1 cellular context compared by ENCODE assay signal in the genomic region with DNA sequence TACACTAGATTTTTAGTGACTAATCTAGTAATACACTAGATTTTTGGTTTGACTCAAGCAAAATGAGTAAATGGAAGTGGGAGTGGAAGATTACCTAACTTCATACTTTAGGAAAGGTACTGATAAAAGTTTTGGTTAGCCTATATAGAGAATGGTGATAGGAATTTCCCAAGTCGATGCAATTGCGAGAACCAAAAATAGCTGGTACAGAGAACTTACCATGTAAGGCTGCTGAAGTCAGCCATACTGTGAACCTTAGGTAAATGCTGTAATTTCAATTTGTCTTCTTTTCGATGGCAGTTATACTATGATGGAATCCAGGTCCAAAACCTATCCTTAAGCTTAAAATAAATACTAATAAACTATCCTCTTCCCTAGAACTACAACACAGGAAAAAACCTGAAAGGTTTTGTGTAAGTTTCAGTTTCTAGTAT.
TF ChIP-seq lines count a peak whose summit lies in the region.

No MANE protein-coding gene starts in this region.

TF ChIP-seq in K562, 482 proteins besides CTCF, POLR2A, EP300 and RAD21 (continues in another document):
- no peak for TF ChIP-seq MTA3 (IDR thresholded peaks at IDR 0.05; ENCODE audit: borderline replicate concordance)
- TF ChIP-seq KLF1 (tag; IDR thresholded peaks at IDR 0.05) = no peak
- no peak for TF ChIP-seq TGIF2 (CRISPR knock-in tag; IDR thresholded peaks at IDR 0.05)
- TF ChIP-seq TEAD1 (CRISPR knock-in tag; IDR thresholded peaks at IDR 0.05) = no peak
- peak; percentile 61 for TF ChIP-seq SUPT5H (IDR thresholded peaks at IDR 0.05)
- no peak for TF ChIP-seq USF1 (CRISPR knock-in tag; IDR thresholded peaks at IDR 0.05)
- no peak for TF ChIP-seq ZNF77 (CRISPR knock-in tag; IDR thresholded peaks at IDR 0.05)
- TF ChIP-seq ZNF354B (CRISPR knock-in tag; IDR thresholded peaks at IDR 0.05) = no peak
- no peak for TF ChIP-seq GABPB2 (CRISPR knock-in tag; conservative IDR thresholded peaks at IDR 0.05)
- TF ChIP-seq MTF1 (CRISPR knock-in tag; IDR thresholded peaks at IDR 0.05; ENCODE audit: borderline replicate concordance) = no peak
- TF ChIP-seq, protein P1, sequence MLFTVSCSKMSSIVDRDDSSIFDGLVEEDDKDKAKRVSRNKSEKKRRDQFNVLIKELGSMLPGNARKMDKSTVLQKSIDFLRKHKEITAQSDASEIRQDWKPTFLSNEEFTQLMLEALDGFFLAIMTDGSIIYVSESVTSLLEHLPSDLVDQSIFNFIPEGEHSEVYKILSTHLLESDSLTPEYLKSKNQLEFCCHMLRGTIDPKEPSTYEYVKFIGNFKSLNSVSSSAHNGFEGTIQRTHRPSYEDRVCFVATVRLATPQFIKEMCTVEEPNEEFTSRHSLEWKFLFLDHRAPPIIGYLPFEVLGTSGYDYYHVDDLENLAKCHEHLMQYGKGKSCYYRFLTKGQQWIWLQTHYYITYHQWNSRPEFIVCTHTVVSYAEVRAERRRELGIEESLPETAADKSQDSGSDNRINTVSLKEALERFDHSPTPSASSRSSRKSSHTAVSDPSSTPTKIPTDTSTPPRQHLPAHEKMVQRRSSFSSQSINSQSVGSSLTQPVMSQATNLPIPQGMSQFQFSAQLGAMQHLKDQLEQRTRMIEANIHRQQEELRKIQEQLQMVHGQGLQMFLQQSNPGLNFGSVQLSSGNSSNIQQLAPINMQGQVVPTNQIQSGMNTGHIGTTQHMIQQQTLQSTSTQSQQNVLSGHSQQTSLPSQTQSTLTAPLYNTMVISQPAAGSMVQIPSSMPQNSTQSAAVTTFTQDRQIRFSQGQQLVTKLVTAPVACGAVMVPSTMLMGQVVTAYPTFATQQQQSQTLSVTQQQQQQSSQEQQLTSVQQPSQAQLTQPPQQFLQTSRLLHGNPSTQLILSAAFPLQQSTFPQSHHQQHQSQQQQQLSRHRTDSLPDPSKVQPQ (CRISPR knock-in tag; IDR thresholded peaks at IDR 0.05; ENCODE audit: borderline replicate concordance) = no peak
- TF ChIP-seq, protein P2, sequence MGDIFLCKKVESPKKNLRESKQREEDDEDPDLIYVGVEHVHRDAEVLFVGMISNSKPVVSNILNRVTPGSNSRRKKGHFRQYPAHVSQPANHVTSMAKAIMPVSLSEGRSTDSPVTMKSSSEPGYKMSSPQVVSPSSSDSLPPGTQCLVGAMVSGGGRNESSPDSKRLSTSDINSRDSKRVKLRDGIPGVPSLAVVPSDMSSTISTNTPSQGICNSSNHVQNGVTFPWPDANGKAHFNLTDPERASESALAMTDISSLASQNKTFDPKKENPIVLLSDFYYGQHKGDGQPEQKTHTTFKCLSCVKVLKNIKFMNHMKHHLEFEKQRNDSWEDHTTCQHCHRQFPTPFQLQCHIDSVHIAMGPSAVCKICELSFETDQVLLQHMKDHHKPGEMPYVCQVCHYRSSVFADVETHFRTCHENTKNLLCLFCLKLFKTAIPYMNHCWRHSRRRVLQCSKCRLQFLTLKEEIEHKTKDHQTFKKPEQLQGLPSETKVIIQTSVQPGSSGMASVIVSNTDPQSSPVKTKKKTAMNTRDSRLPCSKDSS (IDR thresholded peaks at IDR 0.05; ENCODE audit: low read depth, partially characterized antibody) = no peak
- TF ChIP-seq SAFB2 (IDR thresholded peaks at IDR 0.05; ENCODE audit: borderline replicate concordance, low read depth, low read length, severe bottlenecking) = no peak
- TF ChIP-seq RBM17 (IDR thresholded peaks at IDR 0.05; ENCODE audit: borderline replicate concordance, low read depth, low read length) = no peak
- no peak for TF ChIP-seq TFAM (CRISPR knock-in tag; conservative IDR thresholded peaks at IDR 0.05)
- TF ChIP-seq FOXK1 (CRISPR knock-in tag; IDR thresholded peaks at IDR 0.05; ENCODE audit: borderline replicate concordance) = no peak
- 0 out of 2 replicates have a peak, but pooled peaks have one; percentile 41 for TF ChIP-seq OTX1 (CRISPR knock-in tag; IDR thresholded peaks at IDR 0.05)
- no peak for TF ChIP-seq NFXL1 (CRISPR knock-in tag; IDR thresholded peaks at IDR 0.05)
- TF ChIP-seq, protein P3, sequence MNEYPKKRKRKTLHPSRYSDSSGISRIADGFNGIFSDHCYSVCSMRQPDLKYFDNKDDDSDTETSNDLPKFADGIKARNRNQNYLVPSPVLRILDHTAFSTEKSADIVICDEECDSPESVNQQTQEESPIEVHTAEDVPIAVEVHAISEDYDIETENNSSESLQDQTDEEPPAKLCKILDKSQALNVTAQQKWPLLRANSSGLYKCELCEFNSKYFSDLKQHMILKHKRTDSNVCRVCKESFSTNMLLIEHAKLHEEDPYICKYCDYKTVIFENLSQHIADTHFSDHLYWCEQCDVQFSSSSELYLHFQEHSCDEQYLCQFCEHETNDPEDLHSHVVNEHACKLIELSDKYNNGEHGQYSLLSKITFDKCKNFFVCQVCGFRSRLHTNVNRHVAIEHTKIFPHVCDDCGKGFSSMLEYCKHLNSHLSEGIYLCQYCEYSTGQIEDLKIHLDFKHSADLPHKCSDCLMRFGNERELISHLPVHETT (CRISPR knock-in tag; conservative IDR thresholded peaks at IDR 0.05 in 1 of 2, IDR thresholded peaks at IDR 0.05 in 1 of 2) = no peak
- TF ChIP-seq SREBF2 (CRISPR knock-in tag; IDR thresholded peaks at IDR 0.05) = no peak
- peak; percentile 27 for TF ChIP-seq TEAD4 (IDR thresholded peaks at IDR 0.05; ENCODE audit: low read length)
- no peak for TF ChIP-seq TEAD4 (CRISPR knock-in tag; IDR thresholded peaks at IDR 0.05; ENCODE audit: borderline replicate concordance)
- TF ChIP-seq SMAD4 (CRISPR knock-in tag; conservative IDR thresholded peaks at IDR 0.05) = no peak
- TF ChIP-seq, protein P4, sequence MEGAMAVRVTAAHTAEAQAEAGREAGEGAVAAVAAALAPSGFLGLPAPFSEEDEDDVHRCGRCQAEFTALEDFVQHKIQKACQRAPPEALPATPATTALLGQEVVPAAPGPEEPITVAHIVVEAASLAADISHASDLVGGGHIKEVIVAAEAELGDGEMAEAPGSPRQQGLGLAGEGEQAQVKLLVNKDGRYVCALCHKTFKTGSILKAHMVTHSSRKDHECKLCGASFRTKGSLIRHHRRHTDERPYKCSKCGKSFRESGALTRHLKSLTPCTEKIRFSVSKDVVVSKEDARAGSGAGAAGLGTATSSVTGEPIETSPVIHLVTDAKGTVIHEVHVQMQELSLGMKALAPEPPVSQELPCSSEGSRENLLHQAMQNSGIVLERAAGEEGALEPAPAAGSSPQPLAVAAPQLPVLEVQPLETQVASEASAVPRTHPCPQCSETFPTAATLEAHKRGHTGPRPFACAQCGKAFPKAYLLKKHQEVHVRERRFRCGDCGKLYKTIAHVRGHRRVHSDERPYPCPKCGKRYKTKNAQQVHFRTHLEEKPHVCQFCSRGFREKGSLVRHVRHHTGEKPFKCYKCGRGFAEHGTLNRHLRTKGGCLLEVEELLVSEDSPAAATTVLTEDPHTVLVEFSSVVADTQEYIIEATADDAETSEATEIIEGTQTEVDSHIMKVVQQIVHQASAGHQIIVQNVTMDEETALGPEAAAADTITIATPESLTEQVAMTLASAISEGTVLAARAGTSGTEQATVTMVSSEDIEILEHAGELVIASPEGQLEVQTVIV (CRISPR knock-in tag; IDR thresholded peaks at IDR 0.05; ENCODE audit: borderline replicate concordance) = 0 out of 2 replicates have a peak, but pooled peaks have one; percentile 21
- no peak for TF ChIP-seq EHMT2 (IDR thresholded peaks at IDR 0.05)
- no peak for TF ChIP-seq THAP12 (CRISPR knock-in tag; IDR thresholded peaks at IDR 0.05)
- no peak for TF ChIP-seq HDAC6 (IDR thresholded peaks at IDR 0.05; ENCODE audit: low read depth, low read length)
- TF ChIP-seq ZNF778 (CRISPR knock-in tag; IDR thresholded peaks at IDR 0.05) = no peak
- no peak for TF ChIP-seq CHD1 (IDR thresholded peaks at IDR 0.05; ENCODE audit: low read length)
- no peak for TF ChIP-seq ZNF12 (CRISPR knock-in tag; IDR thresholded peaks at IDR 0.05)
- no peak for TF ChIP-seq DLX4 (CRISPR knock-in tag; IDR thresholded peaks at IDR 0.05)
- TF ChIP-seq SIN3A (IDR thresholded peaks at IDR 0.05; ENCODE audit: borderline replicate concordance in 2 of 2, control insufficient read depth in 1 of 2, low read depth in 2 of 2, low read length in 2 of 2) = no peak
- no peak for TF ChIP-seq HLTF (IDR thresholded peaks at IDR 0.05)
- TF ChIP-seq POLR2G (IDR thresholded peaks at IDR 0.05; ENCODE audit: low read depth, low read length) = 0 out of 2 replicates have a peak, but pooled peaks have one; percentile 34
- no peak for TF ChIP-seq ZNF146 (CRISPR knock-in tag; IDR thresholded peaks at IDR 0.05; ENCODE audit: unreplicated experiment)
- no peak for TF ChIP-seq ZNF444 (CRISPR knock-in tag; IDR thresholded peaks at IDR 0.05)
- no peak for TF ChIP-seq GTF2F1 (IDR thresholded peaks at IDR 0.05; ENCODE audit: low read depth, low read length)
- TF ChIP-seq BCL6 (CRISPR knock-in tag; IDR thresholded peaks at IDR 0.05) = no peak
- TF ChIP-seq, protein P5, sequence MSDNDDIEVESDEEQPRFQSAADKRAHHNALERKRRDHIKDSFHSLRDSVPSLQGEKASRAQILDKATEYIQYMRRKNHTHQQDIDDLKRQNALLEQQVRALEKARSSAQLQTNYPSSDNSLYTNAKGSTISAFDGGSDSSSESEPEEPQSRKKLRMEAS (CRISPR knock-in tag; IDR thresholded peaks at IDR 0.05) = no peak
- 0 out of 2 replicates have a peak, but pooled peaks have one; percentile 3 for TF ChIP-seq GTF2E2 (tag; IDR thresholded peaks at IDR 0.05)
- TF ChIP-seq TCF7 (IDR thresholded peaks at IDR 0.05; ENCODE audit: borderline replicate concordance) = no peak
- no peak for TF ChIP-seq RCOR1 (IDR thresholded peaks at IDR 0.05; ENCODE audit: borderline replicate concordance in 1 of 2, low read depth in 2 of 2, low read length in 2 of 2)
- TF ChIP-seq MECOM (CRISPR knock-in tag; IDR thresholded peaks at IDR 0.05) = no peak
- 0 out of 2 replicates have a peak, but pooled peaks have one; percentile 15 for TF ChIP-seq FOXJ2 (tag; IDR thresholded peaks at IDR 0.05)
- TF ChIP-seq, protein P6, sequence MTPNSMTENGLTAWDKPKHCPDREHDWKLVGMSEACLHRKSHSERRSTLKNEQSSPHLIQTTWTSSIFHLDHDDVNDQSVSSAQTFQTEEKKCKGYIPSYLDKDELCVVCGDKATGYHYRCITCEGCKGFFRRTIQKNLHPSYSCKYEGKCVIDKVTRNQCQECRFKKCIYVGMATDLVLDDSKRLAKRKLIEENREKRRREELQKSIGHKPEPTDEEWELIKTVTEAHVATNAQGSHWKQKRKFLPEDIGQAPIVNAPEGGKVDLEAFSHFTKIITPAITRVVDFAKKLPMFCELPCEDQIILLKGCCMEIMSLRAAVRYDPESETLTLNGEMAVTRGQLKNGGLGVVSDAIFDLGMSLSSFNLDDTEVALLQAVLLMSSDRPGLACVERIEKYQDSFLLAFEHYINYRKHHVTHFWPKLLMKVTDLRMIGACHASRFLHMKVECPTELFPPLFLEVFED (CRISPR knock-in tag; conservative IDR thresholded peaks at IDR 0.05) = 0 out of 2 replicates have a peak, but pooled peaks have one; percentile 8
- no peak for TF ChIP-seq CCAR2 (IDR thresholded peaks at IDR 0.05; ENCODE audit: low read depth, low read length)
- no peak for TF ChIP-seq MCM5 (IDR thresholded peaks at IDR 0.05; ENCODE audit: low read depth)
- no peak for TF ChIP-seq ZNF124 (CRISPR knock-in tag; IDR thresholded peaks at IDR 0.05)
- no peak for TF ChIP-seq CEBPZ (IDR thresholded peaks at IDR 0.05; ENCODE audit: borderline replicate concordance, low read depth, low read length)
- no peak for TF ChIP-seq KDM4B (IDR thresholded peaks at IDR 0.05; ENCODE audit: borderline replicate concordance in 2 of 2, low read depth in 1 of 2)
- no peak for TF ChIP-seq SP2 (IDR thresholded peaks at IDR 0.05; ENCODE audit: extremely low read depth, low read depth, low read length, poor library complexity, severe bottlenecking)
- no peak for TF ChIP-seq ZNF561 (CRISPR knock-in tag; conservative IDR thresholded peaks at IDR 0.05)
